10 cellular contexts compared by ENCODE assay signal in the genomic region with DNA sequence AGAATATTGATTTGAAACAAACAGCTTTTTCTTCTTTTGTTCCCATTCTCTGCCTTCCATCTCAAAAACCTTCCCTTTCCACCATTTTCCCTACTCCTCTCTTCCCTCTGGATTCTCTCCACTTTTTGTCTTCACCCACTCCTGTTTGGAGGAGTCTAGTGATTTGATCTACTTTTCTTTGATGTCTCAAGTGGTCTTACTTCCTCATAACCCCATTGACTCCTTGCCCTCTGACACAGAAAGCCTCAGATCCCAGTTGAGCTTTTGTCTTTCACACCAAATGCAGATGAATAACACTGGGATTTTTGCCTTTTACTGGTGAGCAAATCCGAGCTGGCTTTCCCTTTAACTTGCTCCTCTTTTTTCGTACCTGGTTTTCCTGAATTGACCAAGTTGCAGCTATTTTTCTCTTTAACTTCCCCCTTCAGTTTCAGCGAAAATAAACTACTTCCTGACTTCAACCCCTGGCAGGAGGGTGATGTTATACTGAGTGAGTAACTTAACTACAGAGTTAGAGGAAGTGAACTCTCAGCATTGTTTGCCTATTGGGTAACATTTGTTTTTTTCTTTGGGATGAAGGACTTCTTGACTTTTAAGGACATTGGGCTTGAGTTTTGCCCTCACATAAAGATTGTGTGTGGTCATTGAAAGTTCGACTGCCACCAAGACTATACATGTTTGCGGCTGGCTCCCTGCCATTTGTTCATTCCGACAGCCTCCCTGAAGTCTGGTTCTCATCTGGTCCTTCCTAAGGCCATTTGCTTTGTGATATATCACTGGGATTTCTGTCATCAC.
DNase-seq lines count a peak whose midpoint lies in the region; ATAC-seq, FAIRE-seq and TF ChIP-seq lines count a peak whose summit lies in the region.
"Had no signal": no experiment of that assay in that cellular context is flagged by ENCODE, and none has a peak within 500 bp of the region (broad histone marks: within the 10 kb centered on the region; RNA-seq: fewer than 3 reads in every experiment).

No MANE protein-coding gene starts in this region.

- no peak overlapping the region for H3K4me3 Mint-ChIP-seq in activated CD4-positive, alpha-beta T cell treated with anti-CD3 and anti-CD28 coated beads, Interleukin-2, amount 10 ng/mL, durations not matched to agents 24 days and 14 days
- H3K4me3 Mint-ChIP-seq in CD14-positive monocyte = peak overlapping the region in 1 of 2 donors; percentile 61

- DNase-seq in BE2C = peak; percentile 58
- DNase-seq in H54 (ENCODE audit: insufficient read length, low spot score) = peak; percentile 2
- no peak for DNase-seq in RWPE2 (ENCODE audit: low spot score)
- peak; percentile 87 for DNase-seq in kidney tubule cell (ENCODE audit: low spot score)
- no peak for DNase-seq in activated CD4-positive, alpha-beta T cell treated with anti-CD3 and anti-CD28 coated beads, Interleukin-2, amount 10 ng/mL, durations not matched to agents 24 days and 14 days
- DNase-seq in CD14-positive monocyte (ENCODE audit: low spot score) = no peak
- no peak for DNase-seq in stimulated activated CD4-positive, alpha-beta T cell treated with anti-CD3 and anti-CD28 coated beads, Interleukin-15, amount 100 ng/mL, for 24 hours
- no peak for DNase-seq in hippocampal formation (lab: John Stamatoyannopoulos, UW)
- DNase-seq: DND-41, heart left ventricle had no signal

- no peaks in the 10 kb centered on the region for H3K27me3 Mint-ChIP-seq in activated CD4-positive, alpha-beta T cell treated with anti-CD3 and anti-CD28 coated beads, Interleukin-2, amount 10 ng/mL, durations not matched to agents 24 days and 14 days
- H3K27me3 Mint-ChIP-seq in CD14-positive monocyte (ENCODE audit: low read depth in 3 of 3) = peaks cover 0 to 1% (median 0%) of the 10 kb centered on the region in 3 donors

- ATAC-seq in RWPE2 (ENCODE audit: low read depth) = peak; percentile 53; the same call in 1 of the 3 replicates

- H3K4me1 Mint-ChIP-seq in activated CD4-positive, alpha-beta T cell treated with anti-CD3 and anti-CD28 coated beads, Interleukin-2, amount 10 ng/mL, durations not matched to agents 24 days and 14 days = no peaks in the 10 kb centered on the region
- H3K4me1 Mint-ChIP-seq in CD14-positive monocyte = peaks cover 14% of the 10 kb centered on the region

- H3K9me3 ChIP-seq in BE2C (no peaks in the 10 kb centered on the region), RWPE2 (ENCODE audit: severe bottlenecking) (peaks cover 2% of the 10 kb centered on the region)
- H3K9me3 ChIP-seq: heart left ventricle had no signal

- peaks cover 3% of the 10 kb centered on the region for H3K9me3 Mint-ChIP-seq in activated CD4-positive, alpha-beta T cell treated with anti-CD3 and anti-CD28 coated beads, Interleukin-2, amount 10 ng/mL, durations not matched to agents 24 days and 14 days
- peaks cover 2 to 8% (median 3%) of the 10 kb centered on the region in 7 donors for H3K9me3 Mint-ChIP-seq in CD14-positive monocyte

- H3K4me3 ChIP-seq in BE2C (ENCODE audit: low read depth, low read length) (no peak overlapping the region), RWPE2 (ENCODE audit: severe bottlenecking) (no peak overlapping the region)
- H3K4me3 ChIP-seq: heart left ventricle had no signal

- H3K27me3 ChIP-seq in BE2C (peaks cover 27% of the 10 kb centered on the region), RWPE2 (ENCODE audit: insufficient read depth, poor library complexity, severe bottlenecking) (no peaks in the 10 kb centered on the region)
- H3K27me3 ChIP-seq: heart left ventricle had no signal

- H3K36me3 ChIP-seq in BE2C = no peaks in the 10 kb centered on the region
- no peaks in the 10 kb centered on the region for H3K36me3 ChIP-seq in RWPE2 (ENCODE audit: low read depth)
- H3K36me3 ChIP-seq: heart left ventricle had no signal

- H3K27ac Mint-ChIP-seq in activated CD4-positive, alpha-beta T cell treated with anti-CD3 and anti-CD28 coated beads, Interleukin-2, amount 10 ng/mL, durations not matched to agents 24 days and 14 days = no peak overlapping the region
- peak overlapping the region in 2 of 7 donors; percentile 44 to 77 for H3K27ac Mint-ChIP-seq in CD14-positive monocyte

- no peaks in the 10 kb centered on the region for H3K36me3 Mint-ChIP-seq in activated CD4-positive, alpha-beta T cell treated with anti-CD3 and anti-CD28 coated beads, Interleukin-2, amount 10 ng/mL, durations not matched to agents 24 days and 14 days (ENCODE audit: low read depth)
- no peaks in the 10 kb centered on the region for H3K36me3 Mint-ChIP-seq in CD14-positive monocyte

- no peak for TF ChIP-seq CTCF in BE2C (IDR thresholded peaks at IDR 0.05; ENCODE audit: low read depth, low read length)
- no peak for TF ChIP-seq CTCF in RWPE2 (IDR thresholded peaks at IDR 0.05; ENCODE audit: poor library complexity, severe bottlenecking)
- TF ChIP-seq CTCF in CD14-positive monocyte (IDR thresholded peaks at IDR 0.05) = no peak

- intact Hi-C loops in activated CD4-positive, alpha-beta T cell treated with anti-CD3 and anti-CD28 coated beads, Interleukin-2, amount 10 ng/mL, durations not matched to agents 24 days and 14 days (cut with micrococcal nuclease) = no loop called here
- intact Hi-C loops in CD14-positive monocyte (cut with micrococcal nuclease) = no loop called here

- no peak for TF ChIP-seq POLR2A in H54 (IDR thresholded peaks at IDR 0.05; ENCODE audit: low read depth, low read length)

- H3K4me1 ChIP-seq in BE2C (peaks cover 9% of the 10 kb centered on the region), RWPE2 (ENCODE audit: insufficient read depth, poor library complexity, severe bottlenecking) (peaks cover 15% of the 10 kb centered on the region)

- peak; percentile 6 for FAIRE-seq in H54 (lab: Jason Lieb, UNC)

- H3K27ac ChIP-seq in RWPE2 (ENCODE audit: poor library complexity, severe bottlenecking) = no peak overlapping the region
- H3K27ac ChIP-seq: heart left ventricle had no signal

Comparison
In these comparisons a context has a peak if more than half of its experiments do, and no peak if none do; other contexts are left out.
1. DNase-seq: peak in BE2C (single experiment), H54 (single experiment) and kidney tubule cell (single experiment); none in RWPE2 (single experiment), activated CD4-positive, alpha-beta T cell treated with anti-CD3 and anti-CD28 coated beads, Interleukin-2, amount 10 ng/mL, durations not matched to agents 24 days and 14 days (single experiment), CD14-positive monocyte (single experiment), stimulated activated CD4-positive, alpha-beta T cell treated with anti-CD3 and anti-CD28 coated beads, Interleukin-15, amount 100 ng/mL, for 24 hours (single experiment) and hippocampal formation (0 of 2).